6 cellular contexts compared by ENCODE assay signal in the genomic region with DNA sequence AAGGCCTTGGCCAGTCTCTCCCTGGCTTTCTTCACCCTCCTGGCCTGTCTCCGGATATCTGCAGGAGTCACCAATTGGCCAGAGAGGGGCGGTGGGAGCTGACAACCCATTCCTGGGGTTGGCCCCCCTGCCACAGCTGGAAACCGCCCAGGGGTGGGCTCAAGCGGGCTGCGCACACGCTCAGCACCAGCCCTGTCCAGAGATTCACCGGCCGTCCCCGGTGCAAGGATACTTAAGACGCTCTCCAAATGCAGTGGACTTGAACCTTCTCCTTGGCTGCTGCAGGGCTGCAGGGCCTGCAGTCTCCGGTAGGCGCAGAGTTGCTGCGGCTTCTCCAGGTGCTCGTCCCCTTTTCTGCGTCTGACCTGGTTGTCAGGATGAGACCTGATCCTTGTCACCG. TPM values are rescaled to one million over a fixed set of nuclear protein-coding genes. Genes with fewer than 3 reads are reported as not detected.
"Had no signal": no experiment of that assay in that cellular context is flagged by ENCODE, and none has a peak within 500 bp of the region (broad histone marks: within the 10 kb centered on the region; RNA-seq: fewer than 3 reads in every experiment).

No MANE protein-coding gene starts in this region.

RNA-seq across cellular contexts. Expression of gene MBD3L3, which starts 2.1 kb away (rescaled TPM):
- total RNA-seq: HepG2, HT-29, HT1080, IMR-90, K562 had no signal
- polyA plus RNA-seq: HepG2, IgD-negative memory B cell, IMR-90, K562 had no signal

RNA-seq across cellular contexts. Expression of gene MBD3L2, which starts 7.2 kb away (rescaled TPM):
- total RNA-seq: HepG2, HT-29, HT1080, IMR-90, K562 had no signal
- polyA plus RNA-seq: HepG2, IgD-negative memory B cell, IMR-90, K562 had no signal

RNA-seq across cellular contexts. Expression of gene MBD3L4, which starts 16.4 kb away (rescaled TPM):
- total RNA-seq: HepG2, HT-29, HT1080, IMR-90, K562 had no signal
- polyA plus RNA-seq: HepG2, IgD-negative memory B cell, IMR-90, K562 had no signal

RNA-seq across cellular contexts. Expression of gene MBD3L5, which starts 26.0 kb away (rescaled TPM):
- total RNA-seq: HepG2, HT-29, HT1080, IMR-90, K562 had no signal
- polyA plus RNA-seq: HepG2, IgD-negative memory B cell, IMR-90, K562 had no signal
